ENCODE assay signal across 8 cellular contexts in genomic region chr7:25391295-25391861, GRCh38.
DNase-seq lines count a peak whose midpoint lies in the region; ATAC-seq and TF ChIP-seq lines count a peak whose summit lies in the region.

No MANE protein-coding gene starts in this region.

- intact Hi-C loops in ovary (cut with DNase I): loop anchor here (2.0 to 5.0 kb wide), 3 partner anchors 176 to 461 kb away; no protein-coding TSS in a partner anchor

- no peak overlapping the region for H3K27ac ChIP-seq in ovary

- ATAC-seq in HG03045 (IDR thresholded peaks at IDR 0.05; ENCODE audit: unreplicated experiment): no peak
- no peak for ATAC-seq in GM19455 (IDR thresholded peaks at IDR 0.05; ENCODE audit: unreplicated experiment)
- no peak for ATAC-seq in GM18909 (IDR thresholded peaks at IDR 0.05; ENCODE audit: poor library complexity, unreplicated experiment)

- WGBS in ovary, 3 donors: 11 to 18% (median 16%) methylated on average over 5 of the region's 5 CpGs

- H3K9me3 ChIP-seq in ovary: no peaks in the 10 kb centered on the region

- H3K36me3 ChIP-seq in ovary: no peaks in the 10 kb centered on the region

- TF ChIP-seq EP300 in ovary (IDR thresholded peaks at IDR 0.05): no peak

- DNase-seq in ELR (ENCODE audit: low read depth) (peak; percentile 10), NCI-H1105 (lab: John Stamatoyannopoulos, UW) (peak; percentile 20), dedifferentiated amniotic fluid mesenchymal stem cell (ENCODE audit: extremely low spot score) (peak; percentile 41), ovary (no peak), NCI-H446 treated with DMSO at 0.1 percent for 48 hours (lab: John Stamatoyannopoulos, UW) (no peak)

- peaks cover 8% of the 10 kb centered on the region for H3K4me1 ChIP-seq in ovary (ENCODE audit: insufficient read depth)

- H3K27me3 ChIP-seq in ovary: no peaks in the 10 kb centered on the region

- TF ChIP-seq POLR2A in ovary (IDR thresholded peaks at IDR 0.05): no peak

- TF ChIP-seq CTCF in ovary (IDR thresholded peaks at IDR 0.05): peak in 2 of 3 donors; percentile 51 to 59

- H3K4me3 ChIP-seq in ovary: no peak overlapping the region

Comparison
In these comparisons a context has a peak if more than half of its experiments do, and no peak if none do; other contexts are left out.
1. DNase-seq: peak in ELR (single experiment), NCI-H1105 (single experiment) and dedifferentiated amniotic fluid mesenchymal stem cell (single experiment); none in ovary (0 of 5) and NCI-H446 treated with DMSO at 0.1 percent for 48 hours (single experiment).